ENCODE assay signal across 1 cellular context in genomic region chr2:223050188-223050587, GRCh38.
TF ChIP-seq lines count a peak whose summit lies in the region.

No MANE protein-coding gene starts in this region.

TF ChIP-seq in IMR-90, 13 proteins besides CTCF, POLR2A, EP300 and RAD21:
- TF ChIP-seq MXI1 (IDR thresholded peaks at IDR 0.05; ENCODE audit: borderline replicate concordance, low read depth, low read length), result no peak
- no peak for TF ChIP-seq RCOR1 (IDR thresholded peaks at IDR 0.05; ENCODE audit: insufficient replicate concordance, low read length)
- no peak for TF ChIP-seq CHD1 (IDR thresholded peaks at IDR 0.05; ENCODE audit: low read depth, low read length)
- TF ChIP-seq CEBPB (IDR thresholded peaks at IDR 0.05; ENCODE audit: low read depth, low read length), result no peak
- TF ChIP-seq SMC3 (IDR thresholded peaks at IDR 0.05; ENCODE audit: low read depth, low read length), result no peak
- TF ChIP-seq, protein P1, sequence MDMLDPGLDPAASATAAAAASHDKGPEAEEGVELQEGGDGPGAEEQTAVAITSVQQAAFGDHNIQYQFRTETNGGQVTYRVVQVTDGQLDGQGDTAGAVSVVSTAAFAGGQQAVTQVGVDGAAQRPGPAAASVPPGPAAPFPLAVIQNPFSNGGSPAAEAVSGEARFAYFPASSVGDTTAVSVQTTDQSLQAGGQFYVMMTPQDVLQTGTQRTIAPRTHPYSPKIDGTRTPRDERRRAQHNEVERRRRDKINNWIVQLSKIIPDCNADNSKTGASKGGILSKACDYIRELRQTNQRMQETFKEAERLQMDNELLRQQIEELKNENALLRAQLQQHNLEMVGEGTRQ (IDR thresholded peaks at IDR 0.05; ENCODE audit: low read depth, low read length), result no peak
- no peak for TF ChIP-seq BHLHE40 (IDR thresholded peaks at IDR 0.05; ENCODE audit: low read depth, low read length)
- no peak for TF ChIP-seq FOS (IDR thresholded peaks at IDR 0.05; ENCODE audit: low read depth, low read length)
- TF ChIP-seq NFE2L2 (IDR thresholded peaks at IDR 0.05; ENCODE audit: low read depth, low read length), result no peak
- TF ChIP-seq RFX5 (IDR thresholded peaks at IDR 0.05; ENCODE audit: low read depth, low read length), result no peak
- no peak for TF ChIP-seq ELK1 (IDR thresholded peaks at IDR 0.05; ENCODE audit: borderline replicate concordance, low read depth, low read length)
- no peak for TF ChIP-seq MAFK (IDR thresholded peaks at IDR 0.05; ENCODE audit: low read depth, low read length)
- no peak for TF ChIP-seq MAZ (IDR thresholded peaks at IDR 0.05; ENCODE audit: borderline replicate concordance, low read depth, low read length)
